ENCODE assay signal across 8 cellular contexts in genomic region chr7:5692112-5692844, GRCh38.
DNase-seq lines count a peak whose midpoint lies in the region; ATAC-seq and TF ChIP-seq lines count a peak whose summit lies in the region.

No MANE protein-coding gene starts in this region.

- H3K27ac Mint-ChIP-seq in Caco-2 (ENCODE audit: unreplicated experiment), result no peak overlapping the region

- peaks cover 24% of the 10 kb centered on the region for H3K4me1 Mint-ChIP-seq in Caco-2 (ENCODE audit: low read depth, unreplicated experiment)

- H3K9ac ChIP-seq in stomach smooth muscle (ENCODE audit: low read length in 2 of 2), result peak overlapping the region; percentile 87 to 100

- H3K9me3 Mint-ChIP-seq in Caco-2 (ENCODE audit: unreplicated experiment), result no peaks in the 10 kb centered on the region

- H3K9me3 ChIP-seq in breast epithelium (no peaks in the 10 kb centered on the region), stomach smooth muscle (ENCODE audit: control insufficient read depth in 2 of 2, low read length in 2 of 2) (no peaks in the 10 kb centered on the region), Caco-2 (no peaks in the 10 kb centered on the region)

- H3K27ac ChIP-seq in breast epithelium (peak overlapping the region; percentile 88 to 95), stomach smooth muscle (ENCODE audit: low read length) (peak overlapping the region; percentile 100)

- ATAC-seq in left colon (no peak), HG02870 (IDR thresholded peaks at IDR 0.05; ENCODE audit: unreplicated experiment) (no peak)

- H3K4me3 ChIP-seq in breast epithelium (peak overlapping the region in 2 of 3 donors; percentile 8 to 42), stomach smooth muscle (ENCODE audit: low read length in 2 of 2) (peak overlapping the region; percentile 70 to 85), Caco-2 (ENCODE audit: low read depth, low read length) (no peak overlapping the region)

- H3K27me3 ChIP-seq in breast epithelium, result no peaks in the 10 kb centered on the region
- H3K27me3 ChIP-seq in stomach smooth muscle (ENCODE audit: control insufficient read depth in 1 of 2, insufficient read depth in 2 of 2, low read length in 2 of 2), result no peaks in the 10 kb centered on the region
- H3K27me3 ChIP-seq in Caco-2 (replicated peaks; ENCODE audit: control insufficient read depth, insufficient read depth, low read length), result no peaks in the 10 kb centered on the region

- DNase-seq in C1 segment of cervical spinal cord (lab: John Stamatoyannopoulos, UW) (peak in 10 of 14 donors; percentile 28 to 70 (median 43)), MV-4-11 (lab: John Stamatoyannopoulos, UW) (peak; percentile 84), breast epithelium (ENCODE audit: low spot score in 2 of 2) (peak; percentile 58 to 80), left colon (peak; percentile 46 to 66), Caco-2 (no peak), cortex of kidney (lab: John Stamatoyannopoulos, UW) (no peak)

- TF ChIP-seq CTCF in breast epithelium (IDR thresholded peaks at IDR 0.05), result peak in 1 of 3 donors; percentile 19
- TF ChIP-seq CTCF in Caco-2 (IDR thresholded peaks at IDR 0.05; ENCODE audit: insufficient read depth in 1 of 2, low read depth in 1 of 2, low read length in 1 of 2, severe bottlenecking in 1 of 2, unreplicated experiment in 1 of 2), result no peak

- POLR2A ChIA-PET in Caco-2 (lab: Charles Lee), result interaction anchor here (0.6 kb wide), 1 partner anchor 60 kb away, joined by 3 read pairs; no protein-coding TSS in a partner anchor

- CTCF ChIA-PET in Caco-2 (lab: Charles Lee), result no interaction called here

- no peak overlapping the region for H3K4me3 Mint-ChIP-seq in Caco-2 (ENCODE audit: unreplicated experiment)

- no peaks in the 10 kb centered on the region for H3K27me3 Mint-ChIP-seq in Caco-2 (ENCODE audit: insufficient read depth, unreplicated experiment)

- no TSS peak for BruUV-seq in Caco-2 (replicated peaks; lab: Mats Ljungman, UMichigan)

- no peaks in the 10 kb centered on the region for H3K36me3 ChIP-seq in breast epithelium
- H3K36me3 ChIP-seq in stomach smooth muscle (ENCODE audit: control insufficient read depth in 2 of 2, insufficient read depth in 2 of 2, low read length in 2 of 2), result peaks cover 0 to 2% of the 10 kb centered on the region in 2 donors
- no peaks in the 10 kb centered on the region; the same call in 1 of the 2 replicates for H3K36me3 ChIP-seq in Caco-2 (ENCODE audit: control insufficient read depth, insufficient read depth, low read length)

- peaks cover 33% of the 10 kb centered on the region for H3K36me3 Mint-ChIP-seq in Caco-2 (ENCODE audit: insufficient read depth, unreplicated experiment)

- intact Hi-C loops in breast epithelium (cut with DNase I; ENCODE audit: low total_unique reads) (no loop called here), left colon (cut with DNase I, micrococcal nuclease) (no loop called here), Caco-2 (cut with micrococcal nuclease; ENCODE audit: unreplicated experiment) (no loop called here)

- TF ChIP-seq POLR2A in breast epithelium (IDR thresholded peaks at IDR 0.05), result no peak

- H3K4me1 ChIP-seq in breast epithelium (peaks cover 20 to 43% of the 10 kb centered on the region in 2 donors), stomach smooth muscle (ENCODE audit: control insufficient read depth, insufficient read depth, low read length) (peaks cover 89% of the 10 kb centered on the region), Caco-2 (peaks cover 50% of the 10 kb centered on the region)

Comparison
In these comparisons a context has a peak if more than half of its experiments do, and no peak if none do; other contexts are left out.
1. DNase-seq: peak in C1 segment of cervical spinal cord (10 of 14), MV-4-11 (single experiment), breast epithelium (2 of 2) and left colon (2 of 2); none in Caco-2 (0 of 2) and cortex of kidney (single experiment).